ENCODE assay signal across 10 cellular contexts in the genomic region with DNA sequence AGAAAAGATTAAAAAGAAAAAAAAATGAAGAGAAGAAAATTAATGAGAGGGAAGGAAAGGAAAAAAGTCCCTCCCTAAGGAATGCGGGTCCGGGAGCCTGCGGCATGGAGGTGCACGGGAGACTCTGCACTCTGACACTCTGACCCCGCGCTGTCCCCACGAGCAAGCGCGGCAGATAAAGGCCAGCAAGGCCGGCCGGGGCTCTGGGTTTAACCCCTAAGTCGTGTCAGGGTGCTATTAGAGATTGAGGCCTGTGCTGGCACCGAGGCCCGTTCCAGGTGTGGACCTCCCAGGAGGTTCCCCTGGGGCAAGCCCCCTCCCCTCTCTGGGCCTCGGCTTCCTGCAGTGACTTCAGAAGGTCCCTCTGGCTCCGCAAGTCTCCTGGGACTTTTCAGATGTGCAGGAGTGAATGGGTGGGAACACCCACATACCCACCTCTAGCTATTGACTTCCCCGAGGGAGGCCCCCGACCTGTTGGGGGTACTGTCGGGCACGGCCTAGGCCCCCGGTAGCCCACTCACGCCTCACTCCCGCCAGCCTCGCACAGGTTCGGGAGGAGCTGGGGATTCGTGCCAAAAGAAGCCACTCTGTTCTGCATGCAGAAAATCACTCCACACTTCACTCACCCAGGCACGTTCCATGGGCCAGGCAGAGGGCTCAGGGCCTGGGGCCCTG.
DNase-seq lines count a peak whose midpoint lies in the region; ATAC-seq and TF ChIP-seq lines count a peak whose summit lies in the region.
"Had no signal": no experiment of that assay in that cellular context is flagged by ENCODE, and none has a peak within 500 bp of the region (broad histone marks: within the 10 kb centered on the region; RNA-seq: fewer than 3 reads in every experiment).

No MANE protein-coding gene starts in this region.

- H3K27ac ChIP-seq in H9 (ENCODE audit: insufficient read length, low read depth, low read length), result no peak overlapping the region
- H3K27ac ChIP-seq in lower lobe of right lung, result no peak overlapping the region
- H3K27ac ChIP-seq in brain microvascular endothelial cell, result no peak overlapping the region
- H3K27ac ChIP-seq in endodermal cell (ENCODE audit: low read depth, low read length), result no peak overlapping the region
- H3K27ac ChIP-seq: HL-60 had no signal

- no peak overlapping the region for H4K5ac ChIP-seq in H9 (ENCODE audit: insufficient read length, low read depth, low read length)

- no peak overlapping the region for H2AFZ ChIP-seq in H9 (ENCODE audit: low read length)

- TF ChIP-seq CTCF in H9 (conservative IDR thresholded peaks at IDR 0.05) (no peak), lower lobe of right lung (IDR thresholded peaks at IDR 0.05) (no peak), brain microvascular endothelial cell (IDR thresholded peaks at IDR 0.05; ENCODE audit: low read depth, low read length, missing control alignments) (no peak), endodermal cell (conservative IDR thresholded peaks at IDR 0.05) (no peak)

- H3K4me1 ChIP-seq in H9 (ENCODE audit: insufficient read depth, low read length) (no peaks in the 10 kb centered on the region), lower lobe of right lung (no peaks in the 10 kb centered on the region), endodermal cell (ENCODE audit: control insufficient read depth, insufficient read depth, low read length) (no peaks in the 10 kb centered on the region)

- ATAC-seq in lower lobe of right lung (no peak), sciatic nerve (no peak), GM21390 (IDR thresholded peaks at IDR 0.05; ENCODE audit: unreplicated experiment) (no peak)

- H4K91ac ChIP-seq in H9 (ENCODE audit: insufficient read length, low read depth, low read length), result no peak overlapping the region

- no CpG with 5 or more reads among the region's 27 CpGs for WGBS in H9 (ENCODE audit: extremely low coverage, insufficient read length, low lambda C conversion rate)
- 94 to 100% methylated on average over 1 to 27 of the region's 27 CpGs for WGBS in endodermal cell (ENCODE audit: insufficient coverage in 1 of 2, insufficient read length in 1 of 2), 2 experiments

- no peaks in the 10 kb centered on the region for H3K79me1 ChIP-seq in H9 (ENCODE audit: insufficient read depth, low read depth, low read length, poor library complexity, severe bottlenecking)

- H3T11ph ChIP-seq in H9 (ENCODE audit: low read length), result no peak overlapping the region

- H3K4me2 ChIP-seq in H9 (ENCODE audit: insufficient read depth, insufficient read length, low read length), result no peak overlapping the region

- H3K4me3 ChIP-seq in lower lobe of right lung (no peak overlapping the region), brain microvascular endothelial cell (ENCODE audit: low read depth, low read length) (no peak overlapping the region), endodermal cell (ENCODE audit: low read length) (no peak overlapping the region)

- H2BK5ac ChIP-seq in H9 (ENCODE audit: insufficient read length, low read length), result no peak overlapping the region

- H3K9ac ChIP-seq in H9 (ENCODE audit: extremely low read depth, insufficient read length, low read length), result no peak overlapping the region
- H3K9ac ChIP-seq in endodermal cell (ENCODE audit: extremely low read depth, low read length, poor library complexity, severe bottlenecking), result no peak overlapping the region

- H3K9me3 ChIP-seq in H9 (ENCODE audit: control insufficient read depth, low read depth, low read length) (no peaks in the 10 kb centered on the region), lower lobe of right lung (no peaks in the 10 kb centered on the region), endodermal cell (ENCODE audit: control insufficient read depth, low read length) (peaks cover 7% of the 10 kb centered on the region)

- in situ Hi-C loops in brain microvascular endothelial cell (cut with HindIII; ENCODE audit: low pct_ligation_motif_present, low sequenced_read_pairs), result no loop called here

- H3K4me1 Mint-ChIP-seq in H9 (peaks cover 19 to 38% of the 10 kb centered on the region in 2 experiments), endodermal cell (peaks cover 2% of the 10 kb centered on the region)

- no peak overlapping the region for H2BK20ac ChIP-seq in H9 (ENCODE audit: low read depth, low read length, poor library complexity, severe bottlenecking)

- no peak overlapping the region for H3K4ac ChIP-seq in H9 (ENCODE audit: low read depth, low read length)

- no peaks in the 10 kb centered on the region for H3K23me2 ChIP-seq in H9 (ENCODE audit: insufficient read length, low read depth, low read length, poor library complexity, severe bottlenecking)

- H3K36me3 Mint-ChIP-seq in H9 (ENCODE audit: insufficient read depth in 1 of 3, low read depth in 3 of 3) (peaks cover 22 to 33% (median 28%) of the 10 kb centered on the region in 3 experiments), endodermal cell (ENCODE audit: low read depth) (peaks cover 8% of the 10 kb centered on the region)

- no peak overlapping the region for H3K4me3 Mint-ChIP-seq in H9
- no peak overlapping the region for H3K4me3 Mint-ChIP-seq in endodermal cell
- H3K4me3 Mint-ChIP-seq: CD4-positive, alpha-beta T cell had no signal

- intact Hi-C loops in lower lobe of right lung (cut with DNase I) (no loop called here), sciatic nerve (cut with DNase I) (no loop called here)

- no peak overlapping the region for H2BK15ac ChIP-seq in H9 (ENCODE audit: low read depth, low read length)

- H3K27me3 ChIP-seq in H9 (ENCODE audit: insufficient read depth, low read length), result no peaks in the 10 kb centered on the region
- H3K27me3 ChIP-seq in lower lobe of right lung (ENCODE audit: low read depth), result no peaks in the 10 kb centered on the region
- H3K27me3 ChIP-seq in brain microvascular endothelial cell (replicated peaks), result no peaks in the 10 kb centered on the region
- H3K27me3 ChIP-seq in endodermal cell (ENCODE audit: control insufficient read depth, insufficient read depth, low read length, poor library complexity, severe bottlenecking), result no peaks in the 10 kb centered on the region

- H3K79me2 ChIP-seq in H9 (ENCODE audit: insufficient read depth, low read length), result no peaks in the 10 kb centered on the region

- H2BK120ac ChIP-seq in H9 (ENCODE audit: low read depth, low read length, poor library complexity, severe bottlenecking), result no peak overlapping the region

- no peak overlapping the region for H3K18ac ChIP-seq in H9 (ENCODE audit: insufficient read length, low read depth, low read length)

- H3K27ac Mint-ChIP-seq in H9 (no peak overlapping the region), endodermal cell (no peak overlapping the region)
- H3K27ac Mint-ChIP-seq: CD4-positive, alpha-beta T cell had no signal

- H3K9me3 Mint-ChIP-seq in H9 (peaks cover 19 to 31% of the 10 kb centered on the region in 2 experiments), endodermal cell (peaks cover 9% of the 10 kb centered on the region)

- peak overlapping the region; percentile 53; the same call in 1 of the 2 replicates for H3K14ac ChIP-seq in H9 (ENCODE audit: insufficient read depth, low read length)

- DNase-seq in H9 (no peak), lower lobe of right lung (peak; percentile 37), sciatic nerve (ENCODE audit: low spot score) (peak; percentile 46), brain microvascular endothelial cell (no peak), endodermal cell (no peak)
- DNase-seq: Calu3; CD4-positive, alpha-beta T cell; DMS 273 treated with DMSO at 0.1 percent for 48 hours had no signal

- H2AK5ac ChIP-seq in H9 (ENCODE audit: insufficient read length, low read length), result no peak overlapping the region

- no peaks in the 10 kb centered on the region for H3K36me3 ChIP-seq in lower lobe of right lung
- no peaks in the 10 kb centered on the region for H3K36me3 ChIP-seq in brain microvascular endothelial cell (replicated peaks)
- no peaks in the 10 kb centered on the region for H3K36me3 ChIP-seq in endodermal cell (ENCODE audit: control insufficient read depth, insufficient read depth, low read length)

- H2BK12ac ChIP-seq in H9 (ENCODE audit: insufficient read length, low read depth, low read length), result no peak overlapping the region

- no peak overlapping the region for H3K56ac ChIP-seq in H9 (ENCODE audit: insufficient read length, low read depth, low read length)

- H3K23ac ChIP-seq in H9 (ENCODE audit: insufficient read length, low read depth, low read length), result no peak overlapping the region

- H4K8ac ChIP-seq in H9 (replicated peaks; ENCODE audit: insufficient read length, low read depth, low read length), result no peak overlapping the region

- H3K27me3 Mint-ChIP-seq in H9 (ENCODE audit: low read depth) (peaks cover 2% of the 10 kb centered on the region), endodermal cell (ENCODE audit: insufficient read depth) (no peaks in the 10 kb centered on the region)
- H3K27me3 Mint-ChIP-seq: CD4-positive, alpha-beta T cell had no signal

- H4K20me1 ChIP-seq in H9 (ENCODE audit: control insufficient read depth, insufficient read depth, insufficient read length), result no peaks in the 10 kb centered on the region

Comparison
In these comparisons a context has a peak if more than half of its experiments do, and no peak if none do; other contexts are left out.
1. DNase-seq: peak in lower lobe of right lung (single experiment) and sciatic nerve (single experiment); none in H9 (single experiment), brain microvascular endothelial cell (single experiment) and endodermal cell (single experiment).